Comparison of ENCODE assay signal across 1 cellular context in the genomic region with DNA sequence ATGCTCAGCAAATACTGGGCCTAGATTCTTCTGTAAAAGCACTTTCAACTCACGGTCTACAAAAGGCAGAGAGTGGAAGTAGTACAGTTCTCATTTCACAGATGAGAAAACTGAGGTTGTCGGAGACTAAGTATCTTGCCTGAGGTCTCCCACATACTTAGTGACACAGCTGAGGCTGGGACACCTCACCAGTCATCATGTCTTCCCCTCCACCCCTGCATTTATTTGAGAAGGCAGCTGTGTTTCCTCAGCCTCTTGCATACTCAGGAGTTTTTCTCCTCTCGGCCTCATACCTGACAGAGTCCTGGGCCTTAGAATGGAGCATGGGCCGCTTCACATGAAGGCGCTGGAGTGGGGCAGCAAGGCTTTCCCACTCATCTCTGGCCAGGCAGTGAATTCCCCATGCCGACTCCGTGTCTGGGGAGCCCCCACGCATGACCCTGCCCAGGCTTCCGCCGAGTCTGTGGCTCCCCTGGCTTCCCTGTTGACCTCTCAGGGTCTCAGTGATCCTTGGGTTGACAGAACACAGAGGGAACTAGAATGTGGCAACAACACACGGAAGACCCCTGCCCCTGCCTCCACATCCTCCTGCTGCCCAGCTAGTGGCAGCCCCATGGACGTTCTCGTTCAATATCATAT.
TF ChIP-seq lines count a peak whose summit lies in the region.

No MANE protein-coding gene starts in this region.

TF ChIP-seq in K562, 482 proteins besides CTCF, POLR2A, EP300 and RAD21 (continued from another document):
- TF ChIP-seq, protein P1, sequence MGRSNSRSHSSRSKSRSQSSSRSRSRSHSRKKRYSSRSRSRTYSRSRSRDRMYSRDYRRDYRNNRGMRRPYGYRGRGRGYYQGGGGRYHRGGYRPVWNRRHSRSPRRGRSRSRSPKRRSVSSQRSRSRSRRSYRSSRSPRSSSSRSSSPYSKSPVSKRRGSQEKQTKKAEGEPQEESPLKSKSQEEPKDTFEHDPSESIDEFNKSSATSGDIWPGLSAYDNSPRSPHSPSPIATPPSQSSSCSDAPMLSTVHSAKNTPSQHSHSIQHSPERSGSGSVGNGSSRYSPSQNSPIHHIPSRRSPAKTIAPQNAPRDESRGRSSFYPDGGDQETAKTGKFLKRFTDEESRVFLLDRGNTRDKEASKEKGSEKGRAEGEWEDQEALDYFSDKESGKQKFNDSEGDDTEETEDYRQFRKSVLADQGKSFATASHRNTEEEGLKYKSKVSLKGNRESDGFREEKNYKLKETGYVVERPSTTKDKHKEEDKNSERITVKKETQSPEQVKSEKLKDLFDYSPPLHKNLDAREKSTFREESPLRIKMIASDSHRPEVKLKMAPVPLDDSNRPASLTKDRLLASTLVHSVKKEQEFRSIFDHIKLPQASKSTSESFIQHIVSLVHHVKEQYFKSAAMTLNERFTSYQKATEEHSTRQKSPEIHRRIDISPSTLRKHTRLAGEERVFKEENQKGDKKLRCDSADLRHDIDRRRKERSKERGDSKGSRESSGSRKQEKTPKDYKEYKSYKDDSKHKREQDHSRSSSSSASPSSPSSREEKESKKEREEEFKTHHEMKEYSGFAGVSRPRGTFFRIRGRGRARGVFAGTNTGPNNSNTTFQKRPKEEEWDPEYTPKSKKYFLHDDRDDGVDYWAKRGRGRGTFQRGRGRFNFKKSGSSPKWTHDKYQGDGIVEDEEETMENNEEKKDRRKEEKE (IDR thresholded peaks at IDR 0.05; ENCODE audit: borderline replicate concordance in 1 of 2, control insufficient read depth in 1 of 2, low read depth in 2 of 2, low read length in 1 of 2) = no peak
- TF ChIP-seq ETV6 (IDR thresholded peaks at IDR 0.05; ENCODE audit: borderline replicate concordance in 1 of 2, low read depth in 2 of 2, low read length in 1 of 2) = no peak
- TF ChIP-seq ETV6 (CRISPR knock-in tag; IDR thresholded peaks at IDR 0.05; ENCODE audit: borderline replicate concordance) = 0 out of 2 replicates have a peak, but pooled peaks have one; percentile 29
